ENCODE assay signal across 13 cellular contexts in the genomic region with DNA sequence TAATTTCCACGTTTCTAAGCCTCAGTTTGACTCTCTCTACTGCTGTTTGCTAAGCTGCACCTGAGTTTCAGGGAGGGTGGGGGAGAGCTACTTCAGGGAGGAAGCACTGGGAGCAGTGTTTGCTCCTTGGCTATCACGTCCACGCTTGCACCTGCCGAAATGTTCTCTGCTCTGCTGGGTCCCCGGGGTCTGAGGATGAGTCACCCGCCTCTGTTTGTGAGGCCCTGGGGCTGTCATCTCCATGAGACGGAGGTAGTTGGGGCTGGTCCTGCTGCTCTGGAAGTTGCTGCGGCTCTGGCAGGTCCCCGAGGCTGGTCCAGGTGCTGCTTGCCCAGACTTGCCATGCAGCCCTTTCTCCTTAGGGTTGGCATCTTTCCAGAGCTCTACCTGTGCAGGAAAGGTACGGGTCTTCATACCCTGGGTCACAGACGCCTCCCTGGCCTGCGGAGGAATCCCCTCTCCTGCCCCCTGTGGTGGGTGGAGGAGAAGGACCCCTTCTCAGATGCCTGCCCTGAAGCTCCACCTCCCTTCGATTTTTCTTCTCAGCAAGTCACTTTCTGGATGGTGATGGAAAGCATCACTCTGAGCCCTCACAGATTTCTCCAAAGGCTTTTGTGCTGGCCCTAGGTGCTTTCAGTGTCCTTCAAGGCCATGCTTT.
DNase-seq lines count a peak whose midpoint lies in the region; ATAC-seq and FAIRE-seq lines count a peak whose summit lies in the region.
"Had no signal": no experiment of that assay in that cellular context is flagged by ENCODE, and none has a peak within 500 bp of the region (broad histone marks: within the 10 kb centered on the region; RNA-seq: fewer than 3 reads in every experiment).

No MANE protein-coding gene starts in this region.

- DNase-seq in ELF-1 (ENCODE audit: low read depth, low spot score) (peak; percentile 68), NCI-H146 treated with DMSO at 0.1 percent for 48 hours (lab: John Stamatoyannopoulos, UW; ENCODE audit: unreplicated experiment) (peak; percentile 99), RPMI8226 (peak; percentile 60), islet precursor cell (peak; percentile 90), urothelium cell line (ENCODE audit: low spot score) (no peak)
- DNase-seq in activated naive CD4-positive, alpha-beta T cell (lab: John Stamatoyannopoulos, UW), result no peak
- DNase-seq in activated T-cell treated with anti-CD3 and anti-CD28 coated beads, Interleukin-2, amount 50 U/mL, for 4 hours, result no peak
- DNase-seq in stimulated activated CD4-positive, alpha-beta T cell treated with anti-CD3 and anti-CD28 coated beads, Interleukin-1b, Interleukin-23, amount 100 ng/mL, for 48 hours, result no peak
- DNase-seq: AML-193, glutamatergic neuron, WERI-Rb-1 had no signal

- no peaks in the 10 kb centered on the region for H3K36me3 Mint-ChIP-seq in activated T-cell treated with anti-CD3 and anti-CD28 coated beads, Interleukin-2, amount 50 U/mL, for 4 hours (ENCODE audit: insufficient read depth)
- H3K36me3 Mint-ChIP-seq: activated naive CD8-positive, alpha-beta T cell had no signal

- no peaks in the 10 kb centered on the region for H3K4me1 Mint-ChIP-seq in activated T-cell treated with anti-CD3 and anti-CD28 coated beads, Interleukin-2, amount 50 U/mL, for 4 hours (ENCODE audit: low read depth)
- H3K4me1 Mint-ChIP-seq: central memory CD8-positive, alpha-beta T cell had no signal

- no peak overlapping the region for H3K4me3 Mint-ChIP-seq in activated T-cell treated with anti-CD3 and anti-CD28 coated beads, Interleukin-2, amount 50 U/mL, for 4 hours
- H3K4me3 Mint-ChIP-seq: activated naive CD8-positive, alpha-beta T cell; central memory CD8-positive, alpha-beta T cell had no signal

- peaks cover 27% of the 10 kb centered on the region for H3K27me3 Mint-ChIP-seq in activated T-cell treated with anti-CD3 and anti-CD28 coated beads, Interleukin-2, amount 50 U/mL, for 4 hours (ENCODE audit: low read depth)
- H3K27me3 Mint-ChIP-seq: central memory CD8-positive, alpha-beta T cell had no signal

- no peak for FAIRE-seq in urothelium cell line (lab: Jason Lieb, UNC)

- no peaks in the 10 kb centered on the region for H3K9me3 Mint-ChIP-seq in activated T-cell treated with anti-CD3 and anti-CD28 coated beads, Interleukin-2, amount 50 U/mL, for 4 hours
- H3K9me3 Mint-ChIP-seq: central memory CD8-positive, alpha-beta T cell had no signal

- ATAC-seq in activated T-cell treated with anti-CD3 and anti-CD28 coated beads, Interleukin-2, amount 50 U/mL, for 4 hours, result no peak

Comparison
In these comparisons a context has a peak if more than half of its experiments do, and no peak if none do; other contexts are left out.
1. DNase-seq: peak in ELF-1 (single experiment), NCI-H146 treated with DMSO at 0.1 percent for 48 hours (single experiment), RPMI8226 (single experiment) and islet precursor cell (single experiment); none in activated naive CD4-positive, alpha-beta T cell (0 of 4), activated T-cell treated with anti-CD3 and anti-CD28 coated beads, Interleukin-2, amount 50 U/mL, for 4 hours (single experiment), stimulated activated CD4-positive, alpha-beta T cell treated with anti-CD3 and anti-CD28 coated beads, Interleukin-1b, Interleukin-23, amount 100 ng/mL, for 48 hours (single experiment) and urothelium cell line (single experiment).